1 cellular context compared by ENCODE assay signal in genomic region chr2:71682341-71682740, GRCh38.
TF ChIP-seq lines count a peak whose summit lies in the region.

No MANE protein-coding gene starts in this region.

TF ChIP-seq in HepG2, 621 proteins besides CTCF, POLR2A, EP300 and RAD21 (continued from another document):
- TF ChIP-seq ZBTB2 (CRISPR knock-in tag; IDR thresholded peaks at IDR 0.05; ENCODE audit: low read depth) (no peak), ZZZ3 (CRISPR knock-in tag; IDR thresholded peaks at IDR 0.05; ENCODE audit: borderline replicate concordance) (no peak), ARHGAP35 (CRISPR knock-in tag; IDR thresholded peaks at IDR 0.05; ENCODE audit: borderline replicate concordance) (no peak), SRSF9 (IDR thresholded peaks at IDR 0.05; ENCODE audit: borderline replicate concordance, insufficient read depth, low read depth, low read length, poor library complexity, severe bottlenecking) (no peak), RFXAP (CRISPR knock-in tag; IDR thresholded peaks at IDR 0.05; ENCODE audit: borderline replicate concordance) (no peak), GMEB1 (CRISPR knock-in tag; IDR thresholded peaks at IDR 0.05; ENCODE audit: borderline replicate concordance) (no peak), ZUFSP (CRISPR knock-in tag; IDR thresholded peaks at IDR 0.05; ENCODE audit: borderline replicate concordance) (no peak), GATAD1 (CRISPR knock-in tag; IDR thresholded peaks at IDR 0.05) (no peak)
